1 cellular context compared by ENCODE assay signal in genomic region chr17:39400547-39401411, GRCh38.
TF ChIP-seq lines count a peak whose summit lies in the region.

No MANE protein-coding gene starts in this region.

TF ChIP-seq in GM23338, 12 proteins besides CTCF, POLR2A, EP300 and RAD21 (continued from another document):
- TF ChIP-seq, protein P1, sequence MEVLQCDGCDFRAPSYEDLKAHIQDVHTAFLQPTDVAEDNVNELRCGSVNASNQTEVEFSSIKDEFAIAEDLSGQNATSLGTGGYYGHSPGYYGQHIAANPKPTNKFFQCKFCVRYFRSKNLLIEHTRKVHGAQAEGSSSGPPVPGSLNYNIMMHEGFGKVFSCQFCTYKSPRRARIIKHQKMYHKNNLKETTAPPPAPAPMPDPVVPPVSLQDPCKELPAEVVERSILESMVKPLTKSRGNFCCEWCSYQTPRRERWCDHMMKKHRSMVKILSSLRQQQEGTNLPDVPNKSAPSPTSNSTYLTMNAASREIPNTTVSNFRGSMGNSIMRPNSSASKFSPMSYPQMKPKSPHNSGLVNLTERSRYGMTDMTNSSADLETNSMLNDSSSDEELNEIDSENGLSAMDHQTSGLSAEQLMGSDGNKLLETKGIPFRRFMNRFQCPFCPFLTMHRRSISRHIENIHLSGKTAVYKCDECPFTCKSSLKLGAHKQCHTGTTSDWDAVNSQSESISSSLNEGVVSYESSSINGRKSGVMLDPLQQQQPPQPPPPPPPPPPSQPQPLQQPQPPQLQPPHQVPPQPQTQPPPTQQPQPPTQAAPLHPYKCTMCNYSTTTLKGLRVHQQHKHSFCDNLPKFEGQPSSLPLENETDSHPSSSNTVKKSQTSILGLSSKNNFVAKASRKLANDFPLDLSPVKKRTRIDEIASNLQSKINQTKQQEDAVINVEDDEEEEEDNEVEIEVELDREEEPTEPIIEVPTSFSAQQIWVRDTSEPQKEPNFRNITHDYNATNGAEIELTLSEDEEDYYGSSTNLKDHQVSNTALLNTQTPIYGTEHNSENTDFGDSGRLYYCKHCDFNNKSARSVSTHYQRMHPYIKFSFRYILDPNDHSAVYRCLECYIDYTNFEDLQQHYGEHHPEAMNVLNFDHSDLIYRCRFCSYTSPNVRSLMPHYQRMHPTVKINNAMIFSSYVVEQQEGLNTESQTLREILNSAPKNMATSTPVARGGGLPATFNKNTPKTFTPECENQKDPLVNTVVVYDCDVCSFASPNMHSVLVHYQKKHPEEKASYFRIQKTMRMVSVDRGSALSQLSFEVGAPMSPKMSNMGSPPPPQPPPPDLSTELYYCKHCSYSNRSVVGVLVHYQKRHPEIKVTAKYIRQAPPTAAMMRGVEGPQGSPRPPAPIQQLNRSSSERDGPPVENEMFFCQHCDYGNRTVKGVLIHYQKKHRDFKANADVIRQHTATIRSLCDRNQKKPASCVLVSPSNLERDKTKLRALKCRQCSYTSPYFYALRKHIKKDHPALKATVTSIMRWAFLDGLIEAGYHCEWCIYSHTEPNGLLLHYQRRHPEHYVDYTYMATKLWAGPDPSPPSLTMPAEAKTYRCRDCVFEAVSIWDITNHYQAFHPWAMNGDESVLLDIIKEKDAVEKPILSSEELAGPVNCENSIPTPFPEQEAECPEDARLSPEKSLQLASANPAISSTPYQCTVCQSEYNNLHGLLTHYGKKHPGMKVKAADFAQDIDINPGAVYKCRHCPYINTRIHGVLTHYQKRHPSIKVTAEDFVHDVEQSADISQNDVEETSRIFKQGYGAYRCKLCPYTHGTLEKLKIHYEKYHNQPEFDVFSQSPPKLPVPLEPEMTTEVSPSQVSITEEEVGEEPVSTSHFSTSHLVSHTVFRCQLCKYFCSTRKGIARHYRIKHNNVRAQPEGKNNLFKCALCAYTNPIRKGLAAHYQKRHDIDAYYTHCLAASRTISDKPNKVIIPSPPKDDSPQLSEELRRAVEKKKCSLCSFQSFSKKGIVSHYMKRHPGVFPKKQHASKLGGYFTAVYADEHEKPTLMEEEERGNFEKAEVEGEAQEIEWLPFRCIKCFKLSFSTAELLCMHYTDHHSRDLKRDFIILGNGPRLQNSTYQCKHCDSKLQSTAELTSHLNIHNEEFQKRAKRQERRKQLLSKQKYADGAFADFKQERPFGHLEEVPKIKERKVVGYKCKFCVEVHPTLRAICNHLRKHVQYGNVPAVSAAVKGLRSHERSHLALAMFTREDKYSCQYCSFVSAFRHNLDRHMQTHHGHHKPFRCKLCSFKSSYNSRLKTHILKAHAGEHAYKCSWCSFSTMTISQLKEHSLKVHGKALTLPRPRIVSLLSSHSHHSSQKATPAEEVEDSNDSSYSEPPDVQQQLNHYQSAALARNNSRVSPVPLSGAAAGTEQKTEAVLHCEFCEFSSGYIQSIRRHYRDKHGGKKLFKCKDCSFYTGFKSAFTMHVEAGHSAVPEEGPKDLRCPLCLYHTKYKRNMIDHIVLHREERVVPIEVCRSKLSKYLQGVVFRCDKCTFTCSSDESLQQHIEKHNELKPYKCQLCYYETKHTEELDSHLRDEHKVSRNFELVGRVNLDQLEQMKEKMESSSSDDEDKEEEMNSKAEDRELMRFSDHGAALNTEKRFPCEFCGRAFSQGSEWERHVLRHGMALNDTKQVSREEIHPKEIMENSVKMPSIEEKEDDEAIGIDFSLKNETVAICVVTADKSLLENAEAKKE (CRISPR knock-in tag; IDR thresholded peaks at IDR 0.05): no peak
- no peak for TF ChIP-seq EZH2 (IDR thresholded peaks at IDR 0.05; ENCODE audit: low read depth, unreplicated experiment)
- TF ChIP-seq, protein P2, sequence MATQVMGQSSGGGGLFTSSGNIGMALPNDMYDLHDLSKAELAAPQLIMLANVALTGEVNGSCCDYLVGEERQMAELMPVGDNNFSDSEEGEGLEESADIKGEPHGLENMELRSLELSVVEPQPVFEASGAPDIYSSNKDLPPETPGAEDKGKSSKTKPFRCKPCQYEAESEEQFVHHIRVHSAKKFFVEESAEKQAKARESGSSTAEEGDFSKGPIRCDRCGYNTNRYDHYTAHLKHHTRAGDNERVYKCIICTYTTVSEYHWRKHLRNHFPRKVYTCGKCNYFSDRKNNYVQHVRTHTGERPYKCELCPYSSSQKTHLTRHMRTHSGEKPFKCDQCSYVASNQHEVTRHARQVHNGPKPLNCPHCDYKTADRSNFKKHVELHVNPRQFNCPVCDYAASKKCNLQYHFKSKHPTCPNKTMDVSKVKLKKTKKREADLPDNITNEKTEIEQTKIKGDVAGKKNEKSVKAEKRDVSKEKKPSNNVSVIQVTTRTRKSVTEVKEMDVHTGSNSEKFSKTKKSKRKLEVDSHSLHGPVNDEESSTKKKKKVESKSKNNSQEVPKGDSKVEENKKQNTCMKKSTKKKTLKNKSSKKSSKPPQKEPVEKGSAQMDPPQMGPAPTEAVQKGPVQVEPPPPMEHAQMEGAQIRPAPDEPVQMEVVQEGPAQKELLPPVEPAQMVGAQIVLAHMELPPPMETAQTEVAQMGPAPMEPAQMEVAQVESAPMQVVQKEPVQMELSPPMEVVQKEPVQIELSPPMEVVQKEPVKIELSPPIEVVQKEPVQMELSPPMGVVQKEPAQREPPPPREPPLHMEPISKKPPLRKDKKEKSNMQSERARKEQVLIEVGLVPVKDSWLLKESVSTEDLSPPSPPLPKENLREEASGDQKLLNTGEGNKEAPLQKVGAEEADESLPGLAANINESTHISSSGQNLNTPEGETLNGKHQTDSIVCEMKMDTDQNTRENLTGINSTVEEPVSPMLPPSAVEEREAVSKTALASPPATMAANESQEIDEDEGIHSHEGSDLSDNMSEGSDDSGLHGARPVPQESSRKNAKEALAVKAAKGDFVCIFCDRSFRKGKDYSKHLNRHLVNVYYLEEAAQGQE (IDR thresholded peaks at IDR 0.05; ENCODE audit: unreplicated experiment): no peak
